In the genomic region with DNA sequence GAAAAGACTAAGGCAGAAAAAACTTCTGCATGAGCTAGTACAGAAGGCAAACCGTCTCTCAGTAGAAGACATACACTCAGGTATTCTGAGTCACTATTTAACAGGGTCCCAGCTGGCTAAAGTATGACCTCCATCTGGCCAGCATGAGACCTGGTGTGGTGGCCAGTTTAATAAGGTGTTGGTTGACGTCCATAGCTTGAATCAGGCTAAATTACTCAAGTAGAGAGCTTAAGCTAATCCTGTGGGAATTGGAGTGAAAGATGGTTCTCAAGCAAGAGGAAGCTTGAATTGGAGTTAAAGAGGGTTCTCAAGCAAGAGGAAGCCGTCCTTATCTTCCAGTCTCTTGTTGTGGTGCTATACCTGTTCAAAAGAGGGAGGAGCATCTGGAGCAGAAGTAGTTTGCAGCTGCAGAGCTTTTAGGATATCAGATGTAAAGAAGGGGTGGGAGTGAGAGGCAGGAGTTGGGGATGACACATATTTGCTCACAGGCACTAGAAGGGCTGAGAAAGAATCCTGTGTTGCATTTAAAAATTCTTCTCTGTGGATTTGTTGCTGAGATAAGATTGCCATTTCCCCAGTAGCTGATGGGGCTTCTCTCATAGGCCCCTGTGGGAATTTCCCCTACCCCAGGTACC, we compare ENCODE assay signal across 19 cellular contexts.
"Had no signal": no experiment of that assay in that cellular context is flagged by ENCODE, and none has a peak within 500 bp of the region (broad histone marks: within the 10 kb centered on the region; RNA-seq: fewer than 3 reads in every experiment).

No MANE protein-coding gene starts in this region.

- H3K27me3 ChIP-seq: ascending aorta, right atrium auricular region, suprapubic skin, transverse colon had no signal

- H3K4me1 ChIP-seq: transverse colon had no signal

- H3K36me3 ChIP-seq: ascending aorta, right atrium auricular region, suprapubic skin, transverse colon had no signal

- FAIRE-seq: keratinocyte had no signal

- DNase-seq: activated CD4-positive, CD25-positive, alpha-beta regulatory T cell treated with anti-CD3 and anti-CD28 coated beads, Interleukin-2, amount 50 U/mL, for 72 hours; activated CD8-positive, alpha-beta memory T cell treated with anti-CD3 and anti-CD28 coated beads for 24 hours; activated CD8-positive, alpha-beta memory T cell treated with anti-CD3 and anti-CD28 coated beads, Interleukin-2, amount 50 U/mL, for 48 hours; activated effector memory CD4-positive, alpha-beta T cell treated with Interleukin-2 at 50 U/mL for 16 hours; activated naive CD4-positive, alpha-beta T cell treated with anti-CD3 and anti-CD28 coated beads, Interleukin-2, amount 10 ng/mL, durations not matched to agents 7 days and 5 days; activated T-cell treated with anti-CD3 and anti-CD28 coated beads, Interleukin-2, amount 50 U/mL, for 48 hours; effector CD4-positive, alpha-beta T cell; hypothalamus; occipital lobe; stimulated activated CD4-positive, alpha-beta T cell treated with anti-CD3 and anti-CD28 coated beads, Interleukin-12 subunit alpha, Interleukin-12 subunit beta, amount 100 ng/mL, for 4 hours; stimulated activated CD4-positive, alpha-beta T cell treated with anti-CD3 and anti-CD28 coated beads, Interleukin-1b, Interleukin-23, amount 100 ng/mL, for 48 hours; T-helper 1 cell; T1000; transverse colon had no signal

- H3K27ac ChIP-seq: ascending aorta, right atrium auricular region, suprapubic skin, transverse colon had no signal

- H3K9me3 ChIP-seq: ascending aorta, right atrium auricular region, suprapubic skin, transverse colon had no signal

- H3K4me3 ChIP-seq: ascending aorta, lung, right atrium auricular region, suprapubic skin, transverse colon had no signal
